In genomic region chr15:43532821-43533220, GRCh38 we compare ENCODE assay signal across 7 cellular contexts. TPM values are rescaled to one million over a fixed set of nuclear protein-coding genes. Genes with fewer than 3 reads are reported as not detected.
DNase-seq lines count a peak whose midpoint lies in the region; ATAC-seq and TF ChIP-seq lines count a peak whose summit lies in the region.
"Not testable (repeated sequence)": the region's sequence is repeated elsewhere in the genome, so short reads cannot be mapped to it uniquely, and the experiment has no call there.

No MANE protein-coding gene starts in this region.

- in situ Hi-C loops in ACHN (cut with HindIII; ENCODE audit: low pct_ligation_motif_present, low pct_unique_long_range_greater_than_20kb, low sequenced_read_pairs) = not testable (repeated sequence)

- not testable (repeated sequence) for H3K4me3 ChIP-seq in BJ (ENCODE audit: low read depth, low read length); fibroblast of the aortic adventitia (ENCODE audit: low read depth, low read length)

- peak; percentile 93 for ATAC-seq in left colon

- POLR2A ChIA-PET in BJ (lab: Charles Lee) = not testable (repeated sequence)

- DNase-seq in ACHN (peak; percentile 67), BJ (ENCODE audit: low read depth) (peak; percentile 54), LoVo (ENCODE audit: low spot score) (peak; percentile 12), dedifferentiated amniotic fluid mesenchymal stem cell (ENCODE audit: extremely low spot score) (peak; percentile 28), fibroblast of the aortic adventitia (ENCODE audit: low read depth) (peak; percentile 35), left colon (peak in 1 of 2 donors; percentile 27), renal cortical epithelial cell (ENCODE audit: low read depth) (peak; percentile 77)

- intact Hi-C loops in left colon (cut with DNase I, micrococcal nuclease) = not testable (repeated sequence)

- CTCF ChIA-PET in BJ (lab: Yijun Ruan, JAX) = interaction anchor here (0.6 to 1.7 kb wide), 2 partner anchors 13 to 17 kb away, joined by 4 read pairs; no protein-coding TSS in a partner anchor

- H3K36me3 ChIP-seq in BJ (ENCODE audit: control insufficient read depth, insufficient read depth, low read length) = not testable (repeated sequence)

- not testable (repeated sequence) for TF ChIP-seq CTCF in BJ (IDR thresholded peaks at IDR 0.05; ENCODE audit: insufficient read depth, low read depth, low read length); fibroblast of the aortic adventitia (IDR thresholded peaks at IDR 0.05; ENCODE audit: insufficient read depth, low read length)

- not testable (repeated sequence) for H3K27me3 ChIP-seq in BJ (ENCODE audit: control insufficient read depth, insufficient read depth, low read length)

RNA-seq across cellular contexts. Expression of gene MAP1A, which starts 15.4 kb away (rescaled TPM):
- polyA plus RNA-seq in BJ (2011; rRNA removed) = 32.9 and 54.0 TPM in 2 replicates
- 112 and 123 TPM in 2 replicates for polyA minus RNA-seq in BJ (2011; rRNA and poly(A)+ RNA removed)
- total RNA-seq in fibroblast of the aortic adventitia (ENCODE audit: low replicate concordance) (43.9 and 108 TPM in 2 replicates), left colon (1 to 10 TPM; 1.9 to 7.4 TPM), renal cortical epithelial cell (0.52 and 6.1 TPM in 2 replicates)

RNA-seq across cellular contexts. Expression of gene TP53BP1, which starts 39.9 kb away (rescaled TPM):
- 48.3 and 59.9 TPM in 2 replicates for polyA plus RNA-seq in BJ (2011; rRNA removed)
- 65.6 and 101 TPM in 2 replicates for polyA minus RNA-seq in BJ (2011; rRNA and poly(A)+ RNA removed)
- total RNA-seq in fibroblast of the aortic adventitia (ENCODE audit: low replicate concordance) (71.9 and 106 TPM in 2 replicates), left colon (10 to 100 TPM; 26.9 to 32.0 TPM), renal cortical epithelial cell (58.5 and 143 TPM in 2 replicates)

RNA-seq across cellular contexts. Expression of gene PPIP5K1, which starts 57.2 kb away (rescaled TPM):
- polyA plus RNA-seq in BJ (2011; rRNA removed) = 24.1 and 29.2 TPM in 2 replicates
- 36.1 and 38.2 TPM in 2 replicates for polyA minus RNA-seq in BJ (2011; rRNA and poly(A)+ RNA removed)
- total RNA-seq in fibroblast of the aortic adventitia (ENCODE audit: low replicate concordance) = 12.1 and 22.2 TPM in 2 replicates
- 100 to 1,000 TPM in 1 of 2 donors, 10 to 100 TPM in 1; 91.1 to 139 TPM for total RNA-seq in left colon
- 9.6 and 43.3 TPM in 2 replicates for total RNA-seq in renal cortical epithelial cell
